8 cellular contexts compared by ENCODE assay signal in genomic region chr22:22156716-22157499, GRCh38.
DNase-seq lines count a peak whose midpoint lies in the region; ATAC-seq and TF ChIP-seq lines count a peak whose summit lies in the region.

No MANE protein-coding gene starts in this region.

- H3K36me3 Mint-ChIP-seq in osteocyte (ENCODE audit: unreplicated experiment), result no peaks in the 10 kb centered on the region

- no peaks in the 10 kb centered on the region for H3K4me1 Mint-ChIP-seq in osteocyte (ENCODE audit: unreplicated experiment)

- H3K9ac ChIP-seq in OCI-LY1 (ENCODE audit: low read length), result peak overlapping the region; percentile 64

- H3K9me3 Mint-ChIP-seq in osteocyte (ENCODE audit: unreplicated experiment), result no peaks in the 10 kb centered on the region

- H3K79me2 ChIP-seq in OCI-LY1 (ENCODE audit: insufficient read depth, low read length), result no peaks in the 10 kb centered on the region

- peak overlapping the region; percentile 56 for H2AFZ ChIP-seq in OCI-LY1 (ENCODE audit: low read length)

- ATAC-seq in GM18508 (IDR thresholded peaks at IDR 0.05; ENCODE audit: insufficient read depth, unreplicated experiment) (peak; percentile 48), GM21723 (IDR thresholded peaks at IDR 0.05; ENCODE audit: unreplicated experiment) (no peak)

- no peaks in the 10 kb centered on the region for H3K9me2 ChIP-seq in OCI-LY1 (ENCODE audit: low read depth, low read length)

- peaks cover 39% of the 10 kb centered on the region for H3K27me3 Mint-ChIP-seq in osteocyte (ENCODE audit: unreplicated experiment)

- H3K4me2 ChIP-seq in OCI-LY1 (ENCODE audit: low read length), result peak overlapping the region; percentile 62

- DNase-seq in AG09319 (ENCODE audit: extremely low read depth, low read depth) (peak; percentile 18), HUDEP-2 (lab: John Stamatoyannopoulos, UW; ENCODE audit: unreplicated experiment in 76 of 76) (peak in 57 of 76 experiments; percentile 5 to 69 (median 32)), activated T-cell treated with anti-CD3 and anti-CD28 coated beads for 1 hour (ENCODE audit: low read depth) (peak; percentile 37), fibroblast of peridontal ligament (ENCODE audit: extremely low read depth) (peak; percentile 65), osteocyte (ENCODE audit: extremely low spot score, unreplicated experiment) (no peak)

- H3K27ac ChIP-seq in OCI-LY1 (ENCODE audit: low read depth, low read length, poor library complexity, severe bottlenecking), result peak overlapping the region; percentile 89

- TF ChIP-seq CTCF in AG09319 (IDR thresholded peaks at IDR 0.05; ENCODE audit: low read depth, low read length) (peak; percentile 68), OCI-LY1 (IDR thresholded peaks at IDR 0.05; ENCODE audit: low read length) (peak; percentile 86), osteocyte (IDR thresholded peaks at IDR 0.05) (peak; percentile 73)

- H3K4me3 ChIP-seq in OCI-LY1 (ENCODE audit: low read depth, low read length, poor library complexity, severe bottlenecking), result peak overlapping the region; percentile 24

- H3K27ac Mint-ChIP-seq in osteocyte (ENCODE audit: unreplicated experiment), result no peak overlapping the region

- H3F3A ChIP-seq in OCI-LY1 (ENCODE audit: insufficient read depth, low read length), result no peaks in the 10 kb centered on the region

- H3K4me3 Mint-ChIP-seq in osteocyte (ENCODE audit: unreplicated experiment), result no peak overlapping the region

- H3K27me3 ChIP-seq in OCI-LY1 (ENCODE audit: insufficient read depth, low read length), result no peaks in the 10 kb centered on the region

- peaks cover 11% of the 10 kb centered on the region for H3K36me3 ChIP-seq in OCI-LY1 (ENCODE audit: insufficient read depth, low read length)

- H3K4me1 ChIP-seq in OCI-LY1 (ENCODE audit: insufficient read depth, low read length, severe bottlenecking), result peaks cover 46% of the 10 kb centered on the region

- no peaks in the 10 kb centered on the region for H4K20me1 ChIP-seq in OCI-LY1 (ENCODE audit: insufficient read depth, low read length)

- H3K9me3 ChIP-seq in OCI-LY1 (ENCODE audit: low read length), result no peaks in the 10 kb centered on the region
